Comparison of ENCODE assay signal across 9 cellular contexts in genomic region chr12:19129121-19129485, GRCh38. TPM values are rescaled to one million over a fixed set of nuclear protein-coding genes. Genes with fewer than 3 reads are reported as not detected.
DNase-seq lines count a peak whose midpoint lies in the region; ATAC-seq and TF ChIP-seq lines count a peak whose summit lies in the region.
"Had no signal": no experiment of that assay in that cellular context is flagged by ENCODE, and none has a peak within 500 bp of the region (broad histone marks: within the 10 kb centered on the region; RNA-seq: fewer than 3 reads in every experiment).

No MANE protein-coding gene starts in this region.

- intact Hi-C loops in dendritic cell treated with granulocyte-macrophage colony-stimulating factor and Interleukin-4, amounts not matched to agents 40 ng/mL and 50 ng/mL, for 4 days (cut with micrococcal nuclease), result no loop called here

- H3K27me3 Mint-ChIP-seq in dendritic cell treated with granulocyte-macrophage colony-stimulating factor and Interleukin-4, amounts not matched to agents 40 ng/mL and 50 ng/mL, for 4 days, result peaks cover 18% of the 10 kb centered on the region
- peaks cover 0 to 6% of the 10 kb centered on the region in 2 donors for H3K27me3 Mint-ChIP-seq in natural killer cell treated with Interleukin-12 subunit alpha and Interleukin-12 subunit beta and Interleukin-15 and Interleukin-18, amount 100 ng/mL, for 72 hours

- TF ChIP-seq CTCF in C4-2B (conservative IDR thresholded peaks at IDR 0.05), result no peak
- no peak for TF ChIP-seq CTCF in LNCaP clone FGC (IDR thresholded peaks at IDR 0.05; ENCODE audit: control insufficient read depth, extremely low read depth, insufficient read depth)

- ATAC-seq in natural killer cell treated with Interleukin-12 subunit alpha and Interleukin-12 subunit beta and Interleukin-15 and Interleukin-18, amount 100 ng/mL, for 72 hours, result no peak
- ATAC-seq in GM18868 (IDR thresholded peaks at IDR 0.05; ENCODE audit: unreplicated experiment), result no peak
- ATAC-seq in GM18909 (IDR thresholded peaks at IDR 0.05; ENCODE audit: poor library complexity, unreplicated experiment), result no peak

- H3K36me3 Mint-ChIP-seq in dendritic cell treated with granulocyte-macrophage colony-stimulating factor and Interleukin-4, amounts not matched to agents 40 ng/mL and 50 ng/mL, for 4 days (ENCODE audit: low read depth), result peaks cover 15% of the 10 kb centered on the region
- peaks cover 9% of the 10 kb centered on the region for H3K36me3 Mint-ChIP-seq in natural killer cell treated with Interleukin-12 subunit alpha and Interleukin-12 subunit beta and Interleukin-15 and Interleukin-18, amount 100 ng/mL, for 72 hours

- peaks cover 17% of the 10 kb centered on the region for H3K9me3 Mint-ChIP-seq in dendritic cell treated with granulocyte-macrophage colony-stimulating factor and Interleukin-4, amounts not matched to agents 40 ng/mL and 50 ng/mL, for 4 days
- peaks cover 3% of the 10 kb centered on the region for H3K9me3 Mint-ChIP-seq in natural killer cell treated with Interleukin-12 subunit alpha and Interleukin-12 subunit beta and Interleukin-15 and Interleukin-18, amount 100 ng/mL, for 72 hours

- H3K27ac Mint-ChIP-seq in dendritic cell treated with granulocyte-macrophage colony-stimulating factor and Interleukin-4, amounts not matched to agents 40 ng/mL and 50 ng/mL, for 4 days, result peak overlapping the region; percentile 57
- peak overlapping the region; percentile 33 to 66 for H3K27ac Mint-ChIP-seq in natural killer cell treated with Interleukin-12 subunit alpha and Interleukin-12 subunit beta and Interleukin-15 and Interleukin-18, amount 100 ng/mL, for 72 hours

- H3K4me1 Mint-ChIP-seq in dendritic cell treated with granulocyte-macrophage colony-stimulating factor and Interleukin-4, amounts not matched to agents 40 ng/mL and 50 ng/mL, for 4 days (ENCODE audit: low read depth), result peaks cover 10% of the 10 kb centered on the region
- peaks cover 9 to 12% of the 10 kb centered on the region in 2 donors for H3K4me1 Mint-ChIP-seq in natural killer cell treated with Interleukin-12 subunit alpha and Interleukin-12 subunit beta and Interleukin-15 and Interleukin-18, amount 100 ng/mL, for 72 hours (ENCODE audit: low read depth in 2 of 2)

- H3K27ac ChIP-seq in C4-2B, result peak overlapping the region; percentile 96
- H3K27ac ChIP-seq: neutrophil had no signal

- H3K4me3 Mint-ChIP-seq in dendritic cell treated with granulocyte-macrophage colony-stimulating factor and Interleukin-4, amounts not matched to agents 40 ng/mL and 50 ng/mL, for 4 days, result peak overlapping the region; percentile 63
- peak overlapping the region; percentile 73 for H3K4me3 Mint-ChIP-seq in natural killer cell treated with Interleukin-12 subunit alpha and Interleukin-12 subunit beta and Interleukin-15 and Interleukin-18, amount 100 ng/mL, for 72 hours

- peak overlapping the region; percentile 43 for H3K4me3 ChIP-seq in LNCaP clone FGC (ENCODE audit: low read depth, low read length)

- peak; percentile 69 for DNase-seq in LNCaP clone FGC (ENCODE audit: low read depth)
- no peak for DNase-seq in natural killer cell treated with Interleukin-12 subunit alpha and Interleukin-12 subunit beta and Interleukin-15 and Interleukin-18, amount 100 ng/mL, for 72 hours (ENCODE audit: low spot score)
- no peak for DNase-seq in RPMI8226
- no peak for DNase-seq in activated effector memory CD4-positive, alpha-beta T cell treated with Interleukin-2 at 50 U/mL for 16 hours

RNA-seq across cellular contexts. Expression of gene PLEKHA5, which starts 0.4 kb away (rescaled TPM):
- total RNA-seq in natural killer cell treated with Interleukin-12 subunit alpha and Interleukin-12 subunit beta and Interleukin-15 and Interleukin-18, amount 100 ng/mL, for 72 hours, result 1 to 10 TPM; 5.4 to 5.6 TPM
